Comparison of ENCODE assay signal across 8 cellular contexts in the genomic region with DNA sequence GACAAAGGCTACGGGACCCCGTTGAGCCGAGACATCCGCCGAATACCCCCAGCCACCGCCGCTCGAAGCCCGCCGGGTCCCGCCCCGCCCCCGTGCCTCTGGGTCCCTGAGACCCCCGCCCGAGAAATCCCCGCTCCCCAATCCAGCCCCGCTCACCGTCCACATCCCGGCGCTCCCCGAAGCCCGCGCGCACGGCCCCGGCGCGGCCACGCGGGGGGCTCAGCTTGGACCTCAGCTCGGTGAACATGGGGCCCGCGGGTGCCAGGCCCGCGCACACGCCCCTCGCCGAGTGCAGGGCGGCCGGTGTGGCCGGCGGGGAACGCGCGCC. TPM values are rescaled to one million over a fixed set of nuclear protein-coding genes. Genes with fewer than 3 reads are reported as not detected.
A peak's percentile ranks its signal among the peaks of the same experiment; 100 is the strongest.
DNase-seq lines count a peak whose midpoint lies in the region; ATAC-seq and TF ChIP-seq lines count a peak whose summit lies in the region.

No MANE protein-coding gene starts in this region.

- peak overlapping the region in 1 of 3 donors; percentile 90 for H3K27ac Mint-ChIP-seq in IgD-negative memory B cell

- peak overlapping the region; percentile 83 to 90 (median 88) for H3K4me3 Mint-ChIP-seq in IgD-negative memory B cell

- H3K4me1 Mint-ChIP-seq in IgD-negative memory B cell = peaks cover 31 to 37% (median 32%) of the 10 kb centered on the region in 3 donors

- peaks cover 4 to 32% of the 10 kb centered on the region in 2 donors for H3K4me1 ChIP-seq in muscle layer of duodenum (ENCODE audit: control insufficient read depth in 1 of 2, insufficient read depth in 2 of 2, low read length in 2 of 2)

- H3K36me3 ChIP-seq in muscle layer of duodenum (ENCODE audit: control insufficient read depth in 1 of 2, insufficient read depth in 2 of 2, low read length in 2 of 2) = peaks cover 8 to 14% of the 10 kb centered on the region in 2 donors

- ATAC-seq in GM19324 (IDR thresholded peaks at IDR 0.05; ENCODE audit: low FRiP score, unreplicated experiment) = no peak
- no peak for ATAC-seq in GM21737 (IDR thresholded peaks at IDR 0.05; ENCODE audit: unreplicated experiment)
- no peak for ATAC-seq in GM21526 (IDR thresholded peaks at IDR 0.05; ENCODE audit: low FRiP score, unreplicated experiment)

- no peak for DNase-seq in AG04449 (ENCODE audit: low read depth, low spot score)
- no peak for DNase-seq in coronary artery (ENCODE audit: low spot score)
- no peak for DNase-seq in A172 (ENCODE audit: low spot score)

- TF ChIP-seq CTCF in AG04449 (IDR thresholded peaks at IDR 0.05; ENCODE audit: insufficient read depth, low read length, missing control alignments) = no peak
- TF ChIP-seq CTCF in coronary artery (IDR thresholded peaks at IDR 0.05) = no peak

- peak overlapping the region in 1 of 2 donors; percentile 90 for H3K27ac ChIP-seq in coronary artery
- no peak overlapping the region for H3K27ac ChIP-seq in muscle layer of duodenum (ENCODE audit: low read length)

- H3K9me3 Mint-ChIP-seq in IgD-negative memory B cell = no peaks in the 10 kb centered on the region

- H3K4me3 ChIP-seq in AG04449 (ENCODE audit: low read depth, low read length) = peak overlapping the region; percentile 53
- peak overlapping the region; percentile 100 for H3K4me3 ChIP-seq in coronary artery
- H3K4me3 ChIP-seq in muscle layer of duodenum (ENCODE audit: low read depth in 1 of 2, low read length in 2 of 2) = peak overlapping the region; percentile 52 to 60

- CTCF ChIA-PET in AG04449 (lab: Yijun Ruan, JAX) = interaction anchor here (0.9 to 3.6 kb wide), 12 partner anchors 12 to 482 kb away, joined by 3 to 28 read pairs (median 7); a partner anchor contains a TSS

- POLR2A ChIA-PET in AG04449 (lab: Yijun Ruan, JAX) = no interaction called here

- no peaks in the 10 kb centered on the region for H3K36me3 Mint-ChIP-seq in IgD-negative memory B cell

- H3K27me3 ChIP-seq in muscle layer of duodenum (ENCODE audit: low read depth, low read length) = no peaks in the 10 kb centered on the region

- H3K9me3 ChIP-seq in muscle layer of duodenum (ENCODE audit: control insufficient read depth in 1 of 2, low read length in 2 of 2) = no peaks in the 10 kb centered on the region

- no peaks in the 10 kb centered on the region for H3K27me3 Mint-ChIP-seq in IgD-negative memory B cell

RNA-seq across cellular contexts. Expression of a gene that starts 0.3 kb away (rescaled TPM):
- polyA plus RNA-seq in IgD-negative memory B cell = 9.5 TPM
- 0.77 TPM in 1 of 2 replicates, not detected in the other for total RNA-seq in A172 (2014; rRNA removed; shearing (Covaris generic))

RNA-seq across cellular contexts. Expression of a gene that starts 1.7 kb away (rescaled TPM):
- 106 TPM for polyA plus RNA-seq in IgD-negative memory B cell
- total RNA-seq in A172 (2014; rRNA removed; shearing (Covaris generic)) = 74.2 and 74.7 TPM in 2 replicates

RNA-seq across cellular contexts. Expression of a gene that starts 9.5 kb away (rescaled TPM):
- polyA plus RNA-seq in IgD-negative memory B cell = 0.30 TPM
- 16.8 and 17.0 TPM in 2 replicates for total RNA-seq in A172 (2014; rRNA removed; shearing (Covaris generic))

RNA-seq across cellular contexts. Expression of a gene that starts 23.0 kb away (rescaled TPM):
- 67.9 TPM for polyA plus RNA-seq in IgD-negative memory B cell
- total RNA-seq in A172 (2014; rRNA removed; shearing (Covaris generic)) = 27.2 and 27.6 TPM in 2 replicates

RNA-seq across cellular contexts. Expression of a gene that starts 56.8 kb away (rescaled TPM):
- not detected for polyA plus RNA-seq in IgD-negative memory B cell
- total RNA-seq in A172 (2014; rRNA removed; shearing (Covaris generic)) = 0.89 and 1.2 TPM in 2 replicates
